Comparison of ENCODE assay signal across 25 cellular contexts in the genomic region with DNA sequence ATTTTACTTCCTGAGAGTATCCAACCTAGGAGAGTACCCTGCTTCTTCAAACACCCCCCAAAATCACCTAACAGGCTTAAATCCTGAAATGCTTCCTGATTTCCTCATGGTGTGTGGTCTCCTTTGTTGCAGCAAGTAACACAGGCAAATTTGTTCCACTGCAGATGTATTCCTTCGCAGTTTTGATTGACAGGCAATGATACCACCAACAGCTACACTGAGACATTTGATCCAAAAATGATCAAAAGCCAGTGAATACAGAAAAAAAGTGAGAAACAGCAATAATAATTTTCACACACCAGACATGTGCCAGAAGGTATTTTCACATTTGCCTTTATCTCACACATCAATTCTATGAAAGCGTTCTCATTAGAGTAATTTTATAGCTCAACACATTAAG.
"Had no signal": no experiment of that assay in that cellular context is flagged by ENCODE, and none has a peak within 500 bp of the region (broad histone marks: within the 10 kb centered on the region; RNA-seq: fewer than 3 reads in every experiment).

No MANE protein-coding gene starts in this region.

- H3K9me3 ChIP-seq: colonic mucosa, esophagus squamous epithelium, gastrocnemius medialis, heart right ventricle, left lung, lower lobe of right lung, mucosa of descending colon had no signal

- H3K36me3 ChIP-seq: colonic mucosa, esophagus squamous epithelium, gastrocnemius medialis, heart right ventricle, left lung, lower lobe of right lung had no signal

- ATAC-seq: effector memory CD8-positive, alpha-beta T cell; esophagus mucosa; gastrocnemius medialis; left lung; lower lobe of right lung; mucosa of descending colon had no signal

- FAIRE-seq: endometrium, islet of Langerhans, keratinocyte had no signal

- H3K27ac ChIP-seq: colonic mucosa, epithelial cell of prostate, esophagus squamous epithelium, gastrocnemius medialis, heart right ventricle, left lung, lower lobe of right lung had no signal

- H3K4me3 ChIP-seq: colonic mucosa, esophagus squamous epithelium, gastrocnemius medialis, heart right ventricle, left lung, lower lobe of right lung, mucosa of descending colon had no signal

- H3K4me1 ChIP-seq: colonic mucosa, esophagus squamous epithelium, gastrocnemius medialis, lower lobe of right lung had no signal

- H3K27me3 ChIP-seq: colonic mucosa, esophagus squamous epithelium, gastrocnemius medialis, heart right ventricle, left lung had no signal

- DNase-seq: colonic mucosa; cortex of kidney; effector CD8-positive, alpha-beta T cell; effector memory CD8-positive, alpha-beta T cell; endodermal cell; erythroblast; esophagus squamous epithelium; foreskin fibroblast; gastrocnemius medialis; glutamatergic neuron; head of caudate nucleus; heart right ventricle; hippocampal formation; left cardiac atrium; left lung; left ventricle myocardium superior; lower lobe of right lung; mesenchymal stem cell; mucosa of descending colon; naive B cell had no signal
